10 cellular contexts compared by ENCODE assay signal in the genomic region with DNA sequence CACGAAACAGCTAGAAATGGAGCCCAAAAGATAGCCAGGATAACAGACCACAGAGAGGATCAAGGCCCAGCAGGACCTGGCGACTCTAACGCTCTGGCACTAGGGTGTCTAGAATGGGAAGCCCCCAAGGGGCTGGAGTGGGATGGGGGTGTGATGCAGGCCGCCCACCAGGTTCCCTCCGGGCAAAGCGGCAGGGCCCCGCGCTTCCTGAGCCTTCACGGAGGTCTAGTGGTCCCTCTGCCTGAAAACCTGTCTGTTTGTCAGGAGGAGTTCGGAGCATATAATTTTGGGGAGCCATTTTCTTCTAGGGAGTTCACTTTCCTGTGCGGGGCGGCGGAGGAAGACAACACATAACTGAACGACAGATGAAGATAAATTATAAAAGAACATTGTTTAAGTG. TPM values are rescaled to one million over a fixed set of nuclear protein-coding genes. Genes with fewer than 3 reads are reported as not detected.
DNase-seq lines count a peak whose midpoint lies in the region; ATAC-seq and TF ChIP-seq lines count a peak whose summit lies in the region.
"Had no signal": no experiment of that assay in that cellular context is flagged by ENCODE, and none has a peak within 500 bp of the region (broad histone marks: within the 10 kb centered on the region; RNA-seq: fewer than 3 reads in every experiment).

No MANE protein-coding gene starts in this region.

- no peaks in the 10 kb centered on the region for H3K9me3 Mint-ChIP-seq in activated T-cell treated with anti-CD3 and anti-CD28 coated beads, Interleukin-2, amount 50 U/mL, for 4 hours

- H3K4ac ChIP-seq in mesenchymal stem cell (ENCODE audit: low read depth in 1 of 2, low read length in 2 of 2), result no peak overlapping the region

- H3K36me3 Mint-ChIP-seq in activated T-cell treated with anti-CD3 and anti-CD28 coated beads, Interleukin-2, amount 50 U/mL, for 4 hours (ENCODE audit: insufficient read depth), result no peaks in the 10 kb centered on the region

- H3K14ac ChIP-seq in mesenchymal stem cell (ENCODE audit: low read length in 2 of 2), result no peak overlapping the region

- DNase-seq in activated T-cell treated with anti-CD3 and anti-CD28 coated beads, Interleukin-2, amount 50 U/mL, for 4 hours, result no peak
- DNase-seq in activated T-cell treated with anti-CD3 and anti-CD28 coated beads, Interleukin-2, amount 50 U/mL, for 1 hour, result no peak
- DNase-seq in colonic mucosa (no peak), mesenchymal stem cell (no peak), DMS153 treated with DMSO at 0.1 percent for 48 hours (lab: John Stamatoyannopoulos, UW; ENCODE audit: unreplicated experiment) (no peak)
- DNase-seq in activated effector memory CD4-positive, alpha-beta T cell treated with anti-CD3 and anti-CD28 coated beads, Interleukin-2, amount 50 U/mL, for 16 hours, result no peak

- H2AK5ac ChIP-seq in mesenchymal stem cell (ENCODE audit: low read length, severe bottlenecking), result peak overlapping the region; percentile 41

- H2BK5ac ChIP-seq in mesenchymal stem cell (ENCODE audit: low read depth, low read length, poor library complexity, severe bottlenecking), result no peak overlapping the region

- H3K27ac ChIP-seq in colonic mucosa (no peak overlapping the region), mesenchymal stem cell (ENCODE audit: low read length, poor library complexity, severe bottlenecking) (no peak overlapping the region), subcutaneous abdominal adipose tissue (ENCODE audit: low read depth, low read length) (no peak overlapping the region)

- H4K91ac ChIP-seq in mesenchymal stem cell (ENCODE audit: low read length), result no peak overlapping the region

- H2BK12ac ChIP-seq in mesenchymal stem cell (ENCODE audit: low read length in 2 of 2), result no peak overlapping the region

- H3K4me3 ChIP-seq in colonic mucosa (peak overlapping the region; percentile 29), mesenchymal stem cell (ENCODE audit: insufficient read depth in 1 of 2, low read depth in 1 of 2, low read length in 2 of 2) (peak overlapping the region in 1 of 2 experiments; percentile 63), subcutaneous abdominal adipose tissue (ENCODE audit: low read depth in 1 of 5, low read length in 5 of 5) (peak overlapping the region in 4 of 5 donors; percentile 39 to 47 (median 42))

- H2AFZ ChIP-seq in mesenchymal stem cell (ENCODE audit: low read depth, low read length), result no peak overlapping the region

- no peak for TF ChIP-seq CTCF in colonic mucosa (IDR thresholded peaks at IDR 0.05)

- H3K4me1 Mint-ChIP-seq in activated T-cell treated with anti-CD3 and anti-CD28 coated beads, Interleukin-2, amount 50 U/mL, for 4 hours (ENCODE audit: low read depth), result peaks cover 12% of the 10 kb centered on the region

- no peak overlapping the region for H2BK120ac ChIP-seq in mesenchymal stem cell (ENCODE audit: low read depth, low read length)

- no peaks in the 10 kb centered on the region for H3K79me1 ChIP-seq in mesenchymal stem cell (replicated peaks; ENCODE audit: low read length, poor library complexity, severe bottlenecking)

- peaks cover 2% of the 10 kb centered on the region for H3K27me3 Mint-ChIP-seq in activated T-cell treated with anti-CD3 and anti-CD28 coated beads, Interleukin-2, amount 50 U/mL, for 4 hours (ENCODE audit: low read depth)

- H2BK15ac ChIP-seq in mesenchymal stem cell (ENCODE audit: low read depth, poor library complexity, severe bottlenecking), result no peak overlapping the region

- no peak overlapping the region for H3K18ac ChIP-seq in mesenchymal stem cell (ENCODE audit: low read depth in 1 of 2, low read length in 2 of 2)

- intact Hi-C loops in colonic mucosa (cut with DNase I), result no loop called here

- H3K4me1 ChIP-seq in colonic mucosa (no peaks in the 10 kb centered on the region), mesenchymal stem cell (ENCODE audit: control insufficient read depth, insufficient read depth, low read depth, low read length) (peaks cover 9% of the 10 kb centered on the region), subcutaneous abdominal adipose tissue (ENCODE audit: control insufficient read depth in 5 of 5, insufficient read depth in 5 of 5, low read length in 5 of 5) (peaks cover 0 to 11% (median 8%) of the 10 kb centered on the region in 5 donors)

- H3K4me2 ChIP-seq in mesenchymal stem cell (ENCODE audit: low read length, poor library complexity, severe bottlenecking), result peak overlapping the region; percentile 55

- H3K27me3 ChIP-seq in colonic mucosa (peaks cover 3% of the 10 kb centered on the region), mesenchymal stem cell (ENCODE audit: control insufficient read depth in 1 of 2, insufficient read depth in 1 of 2, low read length in 2 of 2) (peaks cover 6 to 61% of the 10 kb centered on the region in 2 experiments), subcutaneous abdominal adipose tissue (ENCODE audit: control insufficient read depth in 5 of 5, insufficient read depth in 4 of 5, low read length in 5 of 5) (peaks cover 3 to 19% (median 16%) of the 10 kb centered on the region in 5 donors)

- H4K8ac ChIP-seq in mesenchymal stem cell (ENCODE audit: low read length), result peak overlapping the region; percentile 21

- H3K4me3 Mint-ChIP-seq in activated T-cell treated with anti-CD3 and anti-CD28 coated beads, Interleukin-2, amount 50 U/mL, for 4 hours, result peak overlapping the region; percentile 26

- no peak overlapping the region for H3K23ac ChIP-seq in mesenchymal stem cell (ENCODE audit: low read length in 2 of 2)

- H3K36me3 ChIP-seq in colonic mucosa, result no peaks in the 10 kb centered on the region
- H3K36me3 ChIP-seq in mesenchymal stem cell (ENCODE audit: control insufficient read depth in 1 of 2, insufficient read depth in 2 of 2, low read depth in 1 of 2, low read length in 2 of 2), result no peaks in the 10 kb centered on the region
- H3K36me3 ChIP-seq in subcutaneous abdominal adipose tissue (ENCODE audit: control insufficient read depth in 5 of 5, insufficient read depth in 5 of 5, low read length in 5 of 5), result no peaks in the 10 kb centered on the region

- H3K9ac ChIP-seq in colonic mucosa (ENCODE audit: low read depth in 2 of 2, low read length in 2 of 2) (no peak overlapping the region), mesenchymal stem cell (ENCODE audit: low read length) (peak overlapping the region; percentile 76), subcutaneous abdominal adipose tissue (ENCODE audit: low read length in 5 of 5) (no peak overlapping the region)

- ATAC-seq in activated T-cell treated with anti-CD3 and anti-CD28 coated beads, Interleukin-2, amount 50 U/mL, for 4 hours, result no peak
- no peak for ATAC-seq in GM18909 (IDR thresholded peaks at IDR 0.05; ENCODE audit: poor library complexity, unreplicated experiment)

- WGBS in mesenchymal stem cell, result 77% methylated on average over 13 of the region's 14 CpGs

- no peaks in the 10 kb centered on the region for H3K9me3 ChIP-seq in colonic mucosa
- no peaks in the 10 kb centered on the region for H3K9me3 ChIP-seq in mesenchymal stem cell (ENCODE audit: control insufficient read depth, low read length)
- no peaks in the 10 kb centered on the region for H3K9me3 ChIP-seq in subcutaneous abdominal adipose tissue (ENCODE audit: control insufficient read depth in 5 of 5, low read length in 5 of 5)

RNA-seq across cellular contexts. Expression of gene FXYD4, which starts 48.2 kb away (rescaled TPM):
- not detected for total RNA-seq in activated T-cell treated with anti-CD3 and anti-CD28 coated beads, Interleukin-2, amount 50 U/mL, for 4 hours
- under 1 TPM in 1 of 2 donors, not detected in 1; 0.98 TPM for total RNA-seq in colonic mucosa
- polyA plus RNA-seq in mesenchymal stem cell (2013, experiment 1 of 2), result not detected
- not detected for polyA plus RNA-seq in mesenchymal stem cell (2013, experiment 2 of 2)
- total RNA-seq: frontal cortex, pulmonary artery endothelial cell had no signal

RNA-seq across cellular contexts. Expression of gene RASGEF1A, which starts 56.4 kb away (rescaled TPM):
- total RNA-seq in activated T-cell treated with anti-CD3 and anti-CD28 coated beads, Interleukin-2, amount 50 U/mL, for 4 hours, result under 1 TPM; 0.29 to 0.60 (median 0.38) TPM
- 1 to 10 TPM; 1.0 to 1.9 TPM for total RNA-seq in colonic mucosa
- polyA plus RNA-seq in mesenchymal stem cell (2013, experiment 1 of 2), result 1.4 TPM
- 1.3 TPM for polyA plus RNA-seq in mesenchymal stem cell (2013, experiment 2 of 2)
